ENCODE assay signal across 22 cellular contexts in genomic region chrX:40247848-40248622, GRCh38.
DNase-seq lines count a peak whose midpoint lies in the region; ATAC-seq, FAIRE-seq and TF ChIP-seq lines count a peak whose summit lies in the region.
"Had no signal": no experiment of that assay in that cellular context is flagged by ENCODE, and none has a peak within 500 bp of the region (broad histone marks: within the 10 kb centered on the region; RNA-seq: fewer than 3 reads in every experiment).

No MANE protein-coding gene starts in this region.

- BruUV-seq in K562 (replicated peaks; lab: Mats Ljungman, UMichigan), result no TSS peak

- TF ChIP-seq POLR2A in K562 (conservative IDR thresholded peaks at IDR 0.05), result no peak

- CTCF ChIA-PET in K562 (lab: Yijun Ruan, JAX; ENCODE audit: low intra/inter-chr PET ratio), result no interaction called here

- H3K36me3 ChIP-seq in K562 (ENCODE audit: control insufficient read depth, insufficient read depth, low read length), result no peaks in the 10 kb centered on the region
- H3K36me3 ChIP-seq: SJSA1 had no signal

- DNase-seq in NCI-H1092 treated with DMSO at 0.1 percent for 48 hours (lab: John Stamatoyannopoulos, UW) (peak; percentile 8), NCI-H1092 (lab: John Stamatoyannopoulos, UW) (no peak), NCI-H2227 treated with DMSO at 0.1 percent for 48 hours (lab: John Stamatoyannopoulos, UW) (peak; percentile 88), K562 (ENCODE audit: extremely low read depth in 1 of 4, low spot score in 3 of 4) (peak; percentile 34 to 50 (median 40)), type B pancreatic cell (ENCODE audit: extremely low spot score, unreplicated experiment) (no peak), activated gamma-delta T cell (lab: John Stamatoyannopoulos, UW) (no peak), left colon (no peak)
- DNase-seq: 8988T; AML-193; CD8-positive, alpha-beta memory T cell; DND-41; HCEC 1CT; IMR-90; NCI-H187; NCI-H510A; NCI-H774 had no signal

- H3K9me3 ChIP-seq in K562 (replicated peaks; ENCODE audit: control insufficient read depth, insufficient read depth, low read depth, low read length), result no peaks in the 10 kb centered on the region
- H3K9me3 ChIP-seq: SJSA1 had no signal

- H3K27me3 ChIP-seq in K562 (ENCODE audit: control insufficient read depth in 2 of 2, insufficient read depth in 2 of 2, low read length in 2 of 2), result no peaks in the 10 kb centered on the region
- H3K27me3 ChIP-seq: SJSA1 had no signal

- H4K20me1 ChIP-seq in K562 (replicated peaks; ENCODE audit: control insufficient read depth, insufficient read depth, low read length), result no peaks in the 10 kb centered on the region

- ATAC-seq in K562 (peak; percentile 31; the same call in 2 of the 3 replicates), HG02938 (IDR thresholded peaks at IDR 0.05; ENCODE audit: unreplicated experiment) (no peak), left colon (no peak)
- ATAC-seq: GM12878, Right ventricle myocardium inferior had no signal

- FAIRE-seq in K562 (lab: Jason Lieb, UNC), result no peak
- FAIRE-seq: GM12878 had no signal

- TF ChIP-seq RAD21 in K562 (CRISPR knock-in tag; conservative IDR thresholded peaks at IDR 0.05 in 1 of 2, IDR thresholded peaks at IDR 0.05 in 1 of 2), result no peak

- peaks cover 5% of the 10 kb centered on the region for H3K9me3 Mint-ChIP-seq in type B pancreatic cell
- H3K9me3 Mint-ChIP-seq: CD8-positive, alpha-beta memory T cell; T-helper 1 cell treated with Interleukin-12 subunit alpha and Interleukin-12 subunit beta and Interleukin-4 antibody, amounts not matched to agents 30 μg/mL and 1 μg/mL, for 36 hours had no signal

- H3K4me3 ChIP-seq in K562, result no peak overlapping the region
- H3K4me3 ChIP-seq: GM12878, SJSA1 had no signal

- no peak for TF ChIP-seq EP300 in K562 (IDR thresholded peaks at IDR 0.05; ENCODE audit: low read length)

- H3K9ac ChIP-seq in K562 (ENCODE audit: insufficient read depth in 1 of 2, low read depth in 2 of 2, low read length in 2 of 2), result no peak overlapping the region

- POLR2A ChIA-PET in K562 (lab: Yijun Ruan, JAX), result interaction anchor here (0.8 kb wide), 1 partner anchor 13 kb away, joined by 3 read pairs; no protein-coding TSS in a partner anchor

- peak overlapping the region; percentile 61; the same call in 1 of the 2 replicates for H3K4me2 ChIP-seq in K562 (ENCODE audit: insufficient read depth, low read length)

- H3K4me1 ChIP-seq in K562 (replicated peaks in 1 of 2; ENCODE audit: control insufficient read depth in 2 of 2, insufficient read depth in 2 of 2, low read length in 2 of 2), result peaks cover 3 to 29% of the 10 kb centered on the region in 2 experiments; a peak in 4 of 5 replicates

- no peak for TF ChIP-seq CTCF in K562 (IDR thresholded peaks at IDR 0.05 in 2 of 3, conservative IDR thresholded peaks at IDR 0.05 in 1 of 3; ENCODE audit: insufficient read depth in 2 of 3, low read depth in 1 of 3, low read length in 3 of 3)
- no peak for TF ChIP-seq CTCF in type B pancreatic cell (conservative IDR thresholded peaks at IDR 0.05)

- no peak overlapping the region for H3K27ac Mint-ChIP-seq in type B pancreatic cell
- H3K27ac Mint-ChIP-seq: CD8-positive, alpha-beta memory T cell; T-helper 1 cell treated with Interleukin-12 subunit alpha and Interleukin-12 subunit beta and Interleukin-4 antibody, amounts not matched to agents 30 μg/mL and 1 μg/mL, for 36 hours had no signal

- 13% methylated on average over 11 of the region's 13 CpGs for WGBS in K562 (ENCODE audit: insufficient coverage, low coverage, missing lambda C conversion rate)

- H2AFZ ChIP-seq in K562 (ENCODE audit: low read depth, low read length), result 0 out of 2 replicates have a peak overlapping the region, but pooled peaks have one; percentile 48

- H3K79me2 ChIP-seq in K562 (ENCODE audit: control insufficient read depth, insufficient read depth, low read length), result no peaks in the 10 kb centered on the region

- no peak overlapping the region for H3K27ac ChIP-seq in K562 (ENCODE audit: extremely low read depth, low read depth, low read length)
- H3K27ac ChIP-seq: C4-2B, SJSA1 had no signal

- in situ Hi-C loops in K562 (cut with MboI), result no loop called here

- peaks cover 27% of the 10 kb centered on the region for H3K4me1 Mint-ChIP-seq in type B pancreatic cell (ENCODE audit: unreplicated experiment)

- no peaks in the 10 kb centered on the region for H3K36me3 Mint-ChIP-seq in type B pancreatic cell
- H3K36me3 Mint-ChIP-seq: CD8-positive, alpha-beta memory T cell had no signal

- intact Hi-C loops in K562 (cut with micrococcal nuclease) (loop anchor here (5.0 kb wide), 1 partner anchor 141 kb away; no protein-coding TSS in a partner anchor), left colon (cut with DNase I, micrococcal nuclease) (no loop called here)

- H3K9me1 ChIP-seq in K562 (ENCODE audit: control insufficient read depth, insufficient read depth, low read length), result no peaks in the 10 kb centered on the region

- no peaks in the 10 kb centered on the region for H3K27me3 Mint-ChIP-seq in type B pancreatic cell

- H3K4me3 Mint-ChIP-seq in type B pancreatic cell, result peak overlapping the region; percentile 36
- H3K4me3 Mint-ChIP-seq: CD8-positive, alpha-beta memory T cell; T-helper 1 cell treated with Interleukin-12 subunit alpha and Interleukin-12 subunit beta and Interleukin-4 antibody, amounts not matched to agents 30 μg/mL and 1 μg/mL, for 36 hours had no signal

TF ChIP-seq in K562, 482 proteins besides CTCF, POLR2A, EP300 and RAD21:
- TF ChIP-seq NFIC (IDR thresholded peaks at IDR 0.05) (peak; percentile 88), TFAP4 (CRISPR knock-in tag; IDR thresholded peaks at IDR 0.05; ENCODE audit: borderline replicate concordance) (no peak), CBFA2T3 (IDR thresholded peaks at IDR 0.05) (peak; percentile 41; the same call in 1 of the 2 replicates), RBM25 (IDR thresholded peaks at IDR 0.05; ENCODE audit: low read depth, low read length, severe bottlenecking) (no peak)

Comparison
In these comparisons a context has a peak if more than half of its experiments do, and no peak if none do; other contexts are left out.
1. DNase-seq: peak in NCI-H1092 treated with DMSO at 0.1 percent for 48 hours (single experiment), NCI-H2227 treated with DMSO at 0.1 percent for 48 hours (single experiment) and K562 (4 of 4); none in NCI-H1092 (single experiment), type B pancreatic cell (single experiment), activated gamma-delta T cell (single experiment) and left colon (0 of 2).